Comparison of ENCODE assay signal across 10 cellular contexts in the genomic region with DNA sequence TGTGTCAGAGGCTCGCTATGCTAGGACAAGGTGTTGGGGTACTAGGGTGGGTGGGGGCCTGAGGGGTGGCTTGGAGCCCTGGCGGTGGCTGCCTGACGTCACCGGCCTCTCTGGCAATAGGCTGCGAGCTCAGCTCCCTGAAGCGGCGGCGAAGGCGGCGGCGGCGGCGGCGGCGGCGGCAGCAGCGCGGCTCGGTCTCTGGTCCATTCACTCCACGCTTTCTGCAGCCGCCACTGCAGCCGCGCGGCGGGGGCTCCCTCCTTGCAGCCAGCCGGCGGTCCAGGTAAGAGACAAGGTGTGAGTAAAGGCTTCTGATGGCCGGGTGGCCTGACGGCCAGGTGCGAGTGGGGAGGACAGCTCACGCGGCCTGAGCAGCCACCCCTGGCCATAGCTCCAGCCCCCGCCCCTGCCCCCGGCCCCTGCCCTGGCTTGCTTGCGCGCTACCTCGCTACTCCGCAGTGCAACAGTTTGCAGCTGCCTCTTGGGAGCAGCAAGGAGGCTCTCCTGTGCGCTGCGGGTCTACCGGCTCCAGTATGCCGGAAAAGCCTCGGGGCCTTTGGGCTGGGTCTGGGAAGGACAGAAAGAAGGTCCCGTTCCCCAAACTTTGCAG. TPM values are rescaled to one million over a fixed set of nuclear protein-coding genes. Genes with fewer than 3 reads are reported as not detected.
A peak's percentile ranks its signal among the peaks of the same experiment; 100 is the strongest.
DNase-seq lines count a peak whose midpoint lies in the region; ATAC-seq, FAIRE-seq and TF ChIP-seq lines count a peak whose summit lies in the region.
"Had no signal": no experiment of that assay in that cellular context is flagged by ENCODE, and none has a peak within 500 bp of the region (broad histone marks: within the 10 kb centered on the region; RNA-seq: fewer than 3 reads in every experiment).

C11orf87 (plus strand) TSS at position 210 of the 610 bp plus-strand sequence. CDS start 1,444 bp downstream, outside the sequence.

- no peaks in the 10 kb centered on the region for H3K9me3 ChIP-seq in HEK293 (ENCODE audit: control insufficient read depth, insufficient read depth, low read depth, low read length)
- no peaks in the 10 kb centered on the region for H3K9me3 ChIP-seq in astrocyte (ENCODE audit: insufficient read depth, low read depth, low read length)
- H3K9me3 ChIP-seq in iPS DF 6.9 (ENCODE audit: control insufficient read depth, insufficient read depth, low read length), result no peaks in the 10 kb centered on the region
- no peaks in the 10 kb centered on the region for H3K9me3 ChIP-seq in prostate gland

- peak within 1 kb of the TSS; percentile 78 for H3K4me3 Mint-ChIP-seq in astrocyte (ENCODE audit: unreplicated experiment)
- H3K4me3 Mint-ChIP-seq in stimulated activated naive B cell treated with anti-CD40 and anti-IgM and Interleukin-4, amounts not matched to agents 10 μg/mL and 1 μg/mL and 100 μg/mL, for 72 hours, result no peak within 1 kb of the TSS
- H3K4me3 Mint-ChIP-seq: central memory CD8-positive, alpha-beta T cell; T-cell had no signal

- peak within 1 kb of the TSS; percentile 40 for H3K9ac ChIP-seq in astrocyte (ENCODE audit: low read length)

- ATAC-seq in stimulated activated naive B cell treated with anti-CD40 and anti-IgM and Interleukin-4, amounts not matched to agents 10 μg/mL and 1 μg/mL and 100 μg/mL, for 72 hours (replicated peaks), result no peak
- ATAC-seq: T-cell had no signal

- H3K36me3 ChIP-seq in HEK293 (ENCODE audit: control insufficient read depth in 2 of 2, insufficient read depth in 1 of 2, low read length in 2 of 2), result no peaks in the 10 kb centered on the region
- H3K36me3 ChIP-seq in astrocyte (ENCODE audit: insufficient read depth, low read length), result no peaks in the 10 kb centered on the region
- no peaks in the 10 kb centered on the region for H3K36me3 ChIP-seq in iPS DF 6.9 (ENCODE audit: control insufficient read depth, insufficient read depth, low read length)
- no peaks in the 10 kb centered on the region for H3K36me3 ChIP-seq in prostate gland

- WGBS in iPS DF 6.9 (ENCODE audit: insufficient coverage, insufficient read length), result no CpG with 5 or more reads among the region's 44 CpGs
- WGBS in prostate gland, result under 1% methylated on average over 44 of the region's 44 CpGs

- no peak within 1 kb of the TSS for H3K27ac ChIP-seq in HEK293 (ENCODE audit: extremely low read depth, low read depth, low read length)
- no peak within 1 kb of the TSS for H3K27ac ChIP-seq in astrocyte (ENCODE audit: low read depth, low read length)
- no peak within 1 kb of the TSS for H3K27ac ChIP-seq in iPS DF 6.9 (ENCODE audit: low read length)
- H3K27ac ChIP-seq in prostate gland, result no peak within 1 kb of the TSS

- H3K27ac Mint-ChIP-seq in astrocyte (ENCODE audit: unreplicated experiment), result no peak within 1 kb of the TSS
- peak within 1 kb of the TSS; percentile 70 for H3K27ac Mint-ChIP-seq in stimulated activated naive B cell treated with anti-CD40 and anti-IgM and Interleukin-4, amounts not matched to agents 10 μg/mL and 1 μg/mL and 100 μg/mL, for 72 hours
- H3K27ac Mint-ChIP-seq: T-cell had no signal

- peaks cover 52% of the 10 kb centered on the region for H3K27me3 Mint-ChIP-seq in astrocyte (ENCODE audit: low read depth, unreplicated experiment)
- peaks cover 42 to 48% of the 10 kb centered on the region in 2 donors for H3K27me3 Mint-ChIP-seq in stimulated activated naive B cell treated with anti-CD40 and anti-IgM and Interleukin-4, amounts not matched to agents 10 μg/mL and 1 μg/mL and 100 μg/mL, for 72 hours

- peaks cover 3% of the 10 kb centered on the region for H3K4me1 Mint-ChIP-seq in astrocyte (ENCODE audit: low read depth, unreplicated experiment)
- H3K4me1 Mint-ChIP-seq in stimulated activated naive B cell treated with anti-CD40 and anti-IgM and Interleukin-4, amounts not matched to agents 10 μg/mL and 1 μg/mL and 100 μg/mL, for 72 hours, result peaks cover 0 to 4% of the 10 kb centered on the region in 2 donors
- H3K4me1 Mint-ChIP-seq: central memory CD8-positive, alpha-beta T cell; T-cell had no signal

- H3K27me3 ChIP-seq in astrocyte (ENCODE audit: insufficient read depth, low read length) (no peaks in the 10 kb centered on the region), iPS DF 6.9 (ENCODE audit: control insufficient read depth, insufficient read depth, low read length) (peaks cover 21% of the 10 kb centered on the region), prostate gland (replicated peaks; ENCODE audit: insufficient read depth) (peaks cover 9% of the 10 kb centered on the region)

- CTCF ChIA-PET in HEK293 (lab: Yijun Ruan, JAX), result interaction anchor here (0.7 to 0.9 kb wide), 2 partner anchors 211 to 992 kb away, joined by 3 to 4 read pairs; no protein-coding TSS in a partner anchor

- H3K4me2 ChIP-seq in astrocyte (ENCODE audit: low read length), result peak within 1 kb of the TSS; percentile 93

- no peaks in the 10 kb centered on the region for H3K9me3 Mint-ChIP-seq in astrocyte (ENCODE audit: unreplicated experiment)
- peaks cover 0 to 2% of the 10 kb centered on the region in 2 donors for H3K9me3 Mint-ChIP-seq in stimulated activated naive B cell treated with anti-CD40 and anti-IgM and Interleukin-4, amounts not matched to agents 10 μg/mL and 1 μg/mL and 100 μg/mL, for 72 hours

- intact Hi-C loops in prostate gland (cut with DNase I), result no loop called here

- peak within 1 kb of the TSS; percentile 31 for H3K4me3 ChIP-seq in HEK293 (ENCODE audit: low read depth, low read length)
- peak within 1 kb of the TSS; percentile 67 for H3K4me3 ChIP-seq in astrocyte (ENCODE audit: insufficient read depth, low read depth, low read length)
- peak within 1 kb of the TSS; percentile 44; the same call in 1 of the 2 replicates for H3K4me3 ChIP-seq in iPS DF 6.9 (ENCODE audit: low read length)
- no peak within 1 kb of the TSS for H3K4me3 ChIP-seq in prostate gland

- H3K79me2 ChIP-seq in astrocyte (ENCODE audit: insufficient read depth, low read length), result no peaks in the 10 kb centered on the region

- H3K4me1 ChIP-seq in HEK293 (ENCODE audit: control insufficient read depth, insufficient read depth, low read length) (no peaks in the 10 kb centered on the region), astrocyte (ENCODE audit: insufficient read depth, low read length) (peaks cover 9% of the 10 kb centered on the region), iPS DF 6.9 (ENCODE audit: control insufficient read depth, insufficient read depth, low read length) (peaks cover 1% of the 10 kb centered on the region; the same call in 1 of the 2 replicates), prostate gland (replicated peaks) (no peaks in the 10 kb centered on the region)

- no peaks in the 10 kb centered on the region for H3K36me3 Mint-ChIP-seq in astrocyte (ENCODE audit: low read depth, unreplicated experiment)
- no peaks in the 10 kb centered on the region for H3K36me3 Mint-ChIP-seq in stimulated activated naive B cell treated with anti-CD40 and anti-IgM and Interleukin-4, amounts not matched to agents 10 μg/mL and 1 μg/mL and 100 μg/mL, for 72 hours
- H3K36me3 Mint-ChIP-seq: T-cell had no signal

- POLR2A ChIA-PET in HEK293 (lab: Yijun Ruan, JAX), result no interaction called here

- FAIRE-seq in astrocyte (lab: Jason Lieb, UNC), result no peak

- no peaks in the 10 kb centered on the region for H4K20me1 ChIP-seq in astrocyte (ENCODE audit: insufficient read depth, low read length)

- peak within 1 kb of the TSS; percentile 90 for H2AFZ ChIP-seq in astrocyte (ENCODE audit: low read depth, low read length)

- no peak for TF ChIP-seq POLR2A in prostate gland (IDR thresholded peaks at IDR 0.05)

- DNase-seq in astrocyte (ENCODE audit: low read depth), result no peak
- DNase-seq in iPS DF 6.9 (ENCODE audit: low read depth, low spot score), result no peak
- no peak for DNase-seq in stimulated activated naive B cell treated with anti-CD40 and anti-IgM and Interleukin-4, amounts not matched to agents 10 μg/mL and 1 μg/mL and 100 μg/mL, for 72 hours
- no peak for DNase-seq in NCI-H2227 treated with DMSO at 0.1 percent for 48 hours (lab: John Stamatoyannopoulos, UW)
- no peak for DNase-seq in NCI-H446 (lab: John Stamatoyannopoulos, UW)
- no peak for DNase-seq in prostate gland (ENCODE audit: low spot score)
- DNase-seq: T-cell had no signal

- no peak for TF ChIP-seq CTCF in HEK293 (tag by site-specific recombination; IDR thresholded peaks at IDR 0.05)
- TF ChIP-seq CTCF in astrocyte (IDR thresholded peaks at IDR 0.05; ENCODE audit: insufficient read depth, low read depth, low read length), result no peak
- TF ChIP-seq CTCF in prostate gland (IDR thresholded peaks at IDR 0.05), result no peak

TF ChIP-seq in HEK293, 187 proteins besides CTCF, POLR2A, EP300 and RAD21 (continues in another document):
- TF ChIP-seq ZSCAN4 (tag by site-specific recombination; IDR thresholded peaks at IDR 0.05) (no peak), ZNF580 (tag by site-specific recombination; IDR thresholded peaks at IDR 0.05) (no peak), HOXC10 (CRISPR knock-in tag; IDR thresholded peaks at IDR 0.05) (no peak), SP7 (tag by site-specific recombination; IDR thresholded peaks at IDR 0.05) (no peak), ZNF248 (tag by site-specific recombination; IDR thresholded peaks at IDR 0.05) (no peak), ZNF335 (tag by site-specific recombination; conservative IDR thresholded peaks at IDR 0.05) (no peak), ZNF792 (tag by site-specific recombination; IDR thresholded peaks at IDR 0.05) (no peak), PRDM1 (tag by site-specific recombination; IDR thresholded peaks at IDR 0.05) (no peak), ZNF701 (tag by site-specific recombination; IDR thresholded peaks at IDR 0.05) (no peak), MYNN (tag by site-specific recombination; IDR thresholded peaks at IDR 0.05; ENCODE audit: borderline replicate concordance) (no peak), ZNF202 (tag by site-specific recombination; IDR thresholded peaks at IDR 0.05; ENCODE audit: borderline replicate concordance) (no peak), ZFHX2 (tag by site-specific recombination; conservative IDR thresholded peaks at IDR 0.05) (no peak)

RNA-seq across cellular contexts. Expression of gene C11orf87, which starts in this region (rescaled TPM):
- total RNA-seq in astrocyte, result 0.07 TPM in 1 of 2 replicates, not detected in the other
- not detected for total RNA-seq in prostate gland
- total RNA-seq: HT-29, T-cell had no signal

Comparison
In these comparisons a context has a peak if more than half of its experiments do, and no peak if none do; other contexts are left out.
1. H3K4me3 ChIP-seq: peak in HEK293 (single experiment), astrocyte (single experiment) and iPS DF 6.9 (single experiment); none in prostate gland (0 of 2).